8 cellular contexts compared by ENCODE assay signal in the genomic region with DNA sequence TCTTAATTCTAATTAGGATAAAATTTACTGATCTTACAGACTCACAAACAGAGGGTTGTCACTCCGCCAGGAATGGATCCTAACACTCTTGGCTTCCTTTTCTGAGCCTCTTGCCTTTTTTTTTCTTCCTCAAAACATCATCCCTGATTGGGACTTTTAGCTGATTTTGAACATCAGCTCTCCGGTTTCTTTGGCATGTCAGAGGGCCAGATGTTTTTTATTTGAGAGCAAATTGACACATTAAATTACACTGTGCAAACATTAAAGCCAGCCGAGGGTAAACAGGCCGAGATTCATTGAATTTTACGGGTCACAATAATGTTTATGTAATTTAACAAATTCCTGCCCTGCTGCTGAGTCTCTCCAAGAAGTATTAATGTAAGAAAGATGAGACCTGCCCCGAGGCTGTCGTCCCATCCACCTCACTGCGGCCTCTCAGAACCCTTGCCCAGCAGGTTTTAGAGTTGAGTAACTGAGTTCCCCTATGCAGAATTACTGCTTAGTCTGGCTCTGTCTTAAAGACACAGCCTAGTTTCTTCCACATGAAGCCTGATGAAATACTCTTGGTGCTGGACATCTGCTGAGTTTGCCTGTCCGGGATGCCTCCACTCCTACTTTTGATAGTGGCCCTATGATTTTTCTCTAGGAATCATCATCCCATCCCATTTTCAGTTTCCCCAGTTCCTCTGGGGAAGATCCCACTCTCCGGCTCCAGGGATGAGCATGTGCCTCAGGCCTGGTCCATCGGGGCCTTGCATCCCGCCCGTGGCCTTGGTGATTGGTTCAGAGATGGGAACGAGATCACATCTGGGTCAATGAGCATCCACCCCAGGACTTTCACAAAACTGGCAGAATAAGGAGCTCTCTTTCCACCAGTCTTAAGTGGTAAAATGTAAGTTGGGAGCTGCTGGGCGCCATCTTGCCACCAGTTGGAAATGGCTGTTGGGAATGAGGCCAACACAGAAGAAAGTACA.
A peak's percentile ranks its signal among the peaks of the same experiment; 100 is the strongest.
DNase-seq lines count a peak whose midpoint lies in the region; ATAC-seq and TF ChIP-seq lines count a peak whose summit lies in the region.

No MANE protein-coding gene starts in this region.

- H3K4me1 ChIP-seq in lower lobe of right lung, result peaks cover 65% of the 10 kb centered on the region

- TF ChIP-seq CTCF in VCaP (conservative IDR thresholded peaks at IDR 0.05), result no peak
- no peak for TF ChIP-seq CTCF in lower lobe of right lung (IDR thresholded peaks at IDR 0.05)

- H3K4me3 ChIP-seq in lower lobe of right lung, result no peak overlapping the region

- CTCF ChIA-PET in HEK293T (lab: Yijun Ruan, JAX), result no interaction called here

- intact Hi-C loops in lower lobe of right lung (cut with DNase I), result no loop called here

- ATAC-seq in lower lobe of right lung (peak; percentile 34 to 53), HG03442 (IDR thresholded peaks at IDR 0.05; ENCODE audit: unreplicated experiment) (no peak)

- H3K27ac ChIP-seq in VCaP (peak overlapping the region; percentile 70), lower lobe of right lung (no peak overlapping the region)

- no peaks in the 10 kb centered on the region for H3K9me3 ChIP-seq in lower lobe of right lung

- POLR2A ChIA-PET in HEK293T (lab: Yijun Ruan, JAX), result no interaction called here

- H3K27me3 ChIP-seq in lower lobe of right lung (ENCODE audit: low read depth), result no peaks in the 10 kb centered on the region

- DNase-seq in AG08395 (ENCODE audit: low spot score) (peak; percentile 68), HEK293T (ENCODE audit: extremely low spot score) (no peak), lower lobe of right lung (no peak), NAMALWA (ENCODE audit: low spot score) (no peak)
- DNase-seq in effector CD8-positive, alpha-beta T cell (lab: John Stamatoyannopoulos, UW), result no peak
- no peak for DNase-seq in activated CD4-positive, alpha-beta T cell treated with anti-CD3 and anti-CD28 coated beads for 48 hours

- H3K36me3 ChIP-seq in lower lobe of right lung, result no peaks in the 10 kb centered on the region

TF ChIP-seq in HEK293T, 16 proteins besides CTCF, POLR2A, EP300 and RAD21:
- TF ChIP-seq LEF1 (IDR thresholded peaks at IDR 0.05; ENCODE audit: borderline replicate concordance), result no peak
- TF ChIP-seq ELF4 (IDR thresholded peaks at IDR 0.05), result no peak
- no peak for TF ChIP-seq FOXM1 (IDR thresholded peaks at IDR 0.05; ENCODE audit: borderline replicate concordance)
- no peak for TF ChIP-seq BHLHE40 (IDR thresholded peaks at IDR 0.05; ENCODE audit: borderline replicate concordance)
- TF ChIP-seq ZNF384 (IDR thresholded peaks at IDR 0.05), result no peak
- no peak for TF ChIP-seq ARNT (IDR thresholded peaks at IDR 0.05)
- no peak for TF ChIP-seq HDGF (IDR thresholded peaks at IDR 0.05; ENCODE audit: borderline replicate concordance)
- TF ChIP-seq SP1 (IDR thresholded peaks at IDR 0.05), result no peak
- TF ChIP-seq FOXK2 (IDR thresholded peaks at IDR 0.05), result no peak
- peak; percentile 74; the same call in 1 of the 2 replicates for TF ChIP-seq FOXA1 (IDR thresholded peaks at IDR 0.05)
- TF ChIP-seq, protein P1, sequence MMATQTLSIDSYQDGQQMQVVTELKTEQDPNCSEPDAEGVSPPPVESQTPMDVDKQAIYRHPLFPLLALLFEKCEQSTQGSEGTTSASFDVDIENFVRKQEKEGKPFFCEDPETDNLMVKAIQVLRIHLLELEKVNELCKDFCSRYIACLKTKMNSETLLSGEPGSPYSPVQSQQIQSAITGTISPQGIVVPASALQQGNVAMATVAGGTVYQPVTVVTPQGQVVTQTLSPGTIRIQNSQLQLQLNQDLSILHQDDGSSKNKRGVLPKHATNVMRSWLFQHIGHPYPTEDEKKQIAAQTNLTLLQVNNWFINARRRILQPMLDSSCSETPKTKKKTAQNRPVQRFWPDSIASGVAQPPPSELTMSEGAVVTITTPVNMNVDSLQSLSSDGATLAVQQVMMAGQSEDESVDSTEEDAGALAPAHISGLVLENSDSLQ (IDR thresholded peaks at IDR 0.05), result peak; percentile 25
- TF ChIP-seq SUZ12 (IDR thresholded peaks at IDR 0.05), result no peak
- no peak for TF ChIP-seq L3MBTL2 (conservative IDR thresholded peaks at IDR 0.05)
